ENCODE assay signal across 1 cellular context in genomic region chr6:169933839-169934698, GRCh38.
TF ChIP-seq lines count a peak whose summit lies in the region.

No MANE protein-coding gene starts in this region.

TF ChIP-seq in GM23338, 12 proteins besides CTCF, POLR2A, EP300 and RAD21 (continued from another document):
- no peak for TF ChIP-seq ZNF462 (CRISPR knock-in tag; IDR thresholded peaks at IDR 0.05)
- no peak for TF ChIP-seq NANOG (IDR thresholded peaks at IDR 0.05; ENCODE audit: borderline replicate concordance)
- no peak for TF ChIP-seq JUNB (IDR thresholded peaks at IDR 0.05; ENCODE audit: unreplicated experiment)
- no peak for TF ChIP-seq ZNF331 (CRISPR knock-in tag; IDR thresholded peaks at IDR 0.05; ENCODE audit: low read depth)
- TF ChIP-seq POLR2AphosphoS5 (IDR thresholded peaks at IDR 0.05; ENCODE audit: low read depth) = no peak
- no peak for TF ChIP-seq CREB1 (CRISPR knock-in tag; IDR thresholded peaks at IDR 0.05; ENCODE audit: low read depth)
- TF ChIP-seq EZH2phosphoT487 (IDR thresholded peaks at IDR 0.05; ENCODE audit: unreplicated experiment) = no peak
